ENCODE assay signal across 8 cellular contexts in genomic region chr5:45038366-45038987, GRCh38.
DNase-seq lines count a peak whose midpoint lies in the region; ATAC-seq and TF ChIP-seq lines count a peak whose summit lies in the region.

No MANE protein-coding gene starts in this region.

- no peaks in the 10 kb centered on the region for H3K27me3 Mint-ChIP-seq in CD8-positive, alpha-beta memory T cell

- no peak overlapping the region for H3K27ac Mint-ChIP-seq in CD8-positive, alpha-beta memory T cell

- no peak for TF ChIP-seq EP300 in ovary (IDR thresholded peaks at IDR 0.05)

- no peak overlapping the region for H4K8ac ChIP-seq in mesendoderm (ENCODE audit: low read depth, low read length)

- CTCF ChIA-PET in AG04449 (lab: Yijun Ruan, JAX) = no interaction called here
- CTCF ChIA-PET in CD8-positive, alpha-beta memory T cell (lab: Charles Lee) = no interaction called here

- WGBS in mesendoderm (ENCODE audit: extremely low coverage, insufficient coverage, low lambda C conversion rate) = no CpG with 5 or more reads among the region's 3 CpGs
- WGBS in ovary, 3 donors = 17 to 22% (median 22%) methylated on average over 3 of the region's 3 CpGs

- DNase-seq in AG04449 (ENCODE audit: low read depth, low spot score) (no peak), NCI-H446 (lab: John Stamatoyannopoulos, UW) (peak; percentile 83 to 90), breast epithelium (ENCODE audit: low spot score in 2 of 2) (no peak), mesendoderm (peak; percentile 65), ovary (no peak)
- DNase-seq in CD8-positive, alpha-beta memory T cell = no peak

- intact Hi-C loops in breast epithelium (cut with DNase I; ENCODE audit: low total_unique reads) (no loop called here), ovary (cut with DNase I) (no loop called here)

- no peaks in the 10 kb centered on the region for H3K4me1 ChIP-seq in breast epithelium
- H3K4me1 ChIP-seq in mesendoderm (ENCODE audit: control insufficient read depth, low read depth, low read length) = no peaks in the 10 kb centered on the region
- no peaks in the 10 kb centered on the region for H3K4me1 ChIP-seq in CD8-positive, alpha-beta memory T cell (ENCODE audit: insufficient read depth, low read length)
- no peaks in the 10 kb centered on the region for H3K4me1 ChIP-seq in ovary (ENCODE audit: insufficient read depth)

- no peak overlapping the region for H3K18ac ChIP-seq in mesendoderm (ENCODE audit: low read length)

- H3K4ac ChIP-seq in mesendoderm (ENCODE audit: low read depth, low read length) = no peak overlapping the region

- H3K4me3 Mint-ChIP-seq in CD8-positive, alpha-beta memory T cell = no peak overlapping the region

- TF ChIP-seq CTCF in AG04449 (IDR thresholded peaks at IDR 0.05; ENCODE audit: insufficient read depth, low read length, missing control alignments) = peak; percentile 7
- TF ChIP-seq CTCF in breast epithelium (IDR thresholded peaks at IDR 0.05) = peak in 2 of 3 donors; percentile 34 to 38
- no peak for TF ChIP-seq CTCF in ovary (IDR thresholded peaks at IDR 0.05)

- no peak overlapping the region for H3K27ac ChIP-seq in breast epithelium
- H3K27ac ChIP-seq in mesendoderm (ENCODE audit: low read depth, low read length) = no peak overlapping the region
- no peak overlapping the region for H3K27ac ChIP-seq in CD8-positive, alpha-beta memory T cell (ENCODE audit: low read depth, low read length)
- no peak overlapping the region for H3K27ac ChIP-seq in ovary

- H3K56ac ChIP-seq in mesendoderm (ENCODE audit: low read length) = no peak overlapping the region

- no peaks in the 10 kb centered on the region for H3K79me2 ChIP-seq in mesendoderm (ENCODE audit: control insufficient read depth, insufficient read depth, low read length)

- no peaks in the 10 kb centered on the region for H3K36me3 ChIP-seq in breast epithelium
- no peaks in the 10 kb centered on the region for H3K36me3 ChIP-seq in mesendoderm (ENCODE audit: control insufficient read depth, insufficient read depth, low read length)
- no peaks in the 10 kb centered on the region for H3K36me3 ChIP-seq in CD8-positive, alpha-beta memory T cell (ENCODE audit: insufficient read depth, low read length)
- no peaks in the 10 kb centered on the region for H3K36me3 ChIP-seq in ovary

- TF ChIP-seq POLR2A in breast epithelium (IDR thresholded peaks at IDR 0.05) (no peak), ovary (IDR thresholded peaks at IDR 0.05) (no peak)

- no peak overlapping the region for H4K5ac ChIP-seq in mesendoderm (ENCODE audit: low read length)

- H3K36me3 Mint-ChIP-seq in CD8-positive, alpha-beta memory T cell = no peaks in the 10 kb centered on the region

- H3K4me2 ChIP-seq in mesendoderm (ENCODE audit: low read length) = no peak overlapping the region

- no peak overlapping the region for H3K23ac ChIP-seq in mesendoderm (ENCODE audit: low read length)

- POLR2A ChIA-PET in AG04449 (lab: Yijun Ruan, JAX) = no interaction called here
- POLR2A ChIA-PET in CD8-positive, alpha-beta memory T cell (lab: Charles Lee) = no interaction called here

- no peak overlapping the region for H2BK5ac ChIP-seq in mesendoderm (ENCODE audit: low read length)

- H3K27me3 ChIP-seq in breast epithelium (no peaks in the 10 kb centered on the region), mesendoderm (ENCODE audit: insufficient read depth, low read length, poor library complexity) (no peaks in the 10 kb centered on the region), ovary (no peaks in the 10 kb centered on the region)
- H3K27me3 ChIP-seq in CD8-positive, alpha-beta memory T cell (ENCODE audit: insufficient read depth, low read length, poor library complexity, severe bottlenecking) = no peaks in the 10 kb centered on the region

- no peaks in the 10 kb centered on the region for H3K9me3 ChIP-seq in breast epithelium
- H3K9me3 ChIP-seq in CD8-positive, alpha-beta memory T cell (ENCODE audit: low read length) = no peaks in the 10 kb centered on the region
- no peaks in the 10 kb centered on the region for H3K9me3 ChIP-seq in ovary

- no peak overlapping the region for H2AK5ac ChIP-seq in mesendoderm (ENCODE audit: low read length)

- no peak overlapping the region for H2BK15ac ChIP-seq in mesendoderm (replicated peaks; ENCODE audit: low read depth)

- no peaks in the 10 kb centered on the region for H3K4me1 Mint-ChIP-seq in CD8-positive, alpha-beta memory T cell

- no peaks in the 10 kb centered on the region for H3K79me1 ChIP-seq in mesendoderm (ENCODE audit: low read length)

- no peak overlapping the region for H3K9ac ChIP-seq in mesendoderm (ENCODE audit: low read length)

- H3K9me3 Mint-ChIP-seq in CD8-positive, alpha-beta memory T cell = peaks cover 0 to 8% (median 0%) of the 10 kb centered on the region in 5 donors

- H2BK120ac ChIP-seq in mesendoderm (ENCODE audit: low read depth, low read length) = no peak overlapping the region

- ATAC-seq in GM18861 (IDR thresholded peaks at IDR 0.05; ENCODE audit: unreplicated experiment) = peak; percentile 47
- peak; percentile 86 for ATAC-seq in HG03095 (IDR thresholded peaks at IDR 0.05; ENCODE audit: unreplicated experiment)

- H3K4me3 ChIP-seq in AG04449 (ENCODE audit: low read depth, low read length) = no peak overlapping the region
- H3K4me3 ChIP-seq in breast epithelium = no peak overlapping the region
- H3K4me3 ChIP-seq in mesendoderm (ENCODE audit: low read length) = no peak overlapping the region
- no peak overlapping the region for H3K4me3 ChIP-seq in CD8-positive, alpha-beta memory T cell (ENCODE audit: low read length)
- H3K4me3 ChIP-seq in ovary = no peak overlapping the region

Comparison
In these comparisons a context has a peak if more than half of its experiments do, and no peak if none do; other contexts are left out.
1. DNase-seq: peak in NCI-H446 (2 of 2) and mesendoderm (single experiment); none in AG04449 (single experiment), breast epithelium (0 of 2), CD8-positive, alpha-beta memory T cell (0 of 5) and ovary (0 of 5).
2. CTCF ChIP-seq: peak in AG04449 (single experiment) and breast epithelium (2 of 3); none in ovary (0 of 3).